In the genomic region with DNA sequence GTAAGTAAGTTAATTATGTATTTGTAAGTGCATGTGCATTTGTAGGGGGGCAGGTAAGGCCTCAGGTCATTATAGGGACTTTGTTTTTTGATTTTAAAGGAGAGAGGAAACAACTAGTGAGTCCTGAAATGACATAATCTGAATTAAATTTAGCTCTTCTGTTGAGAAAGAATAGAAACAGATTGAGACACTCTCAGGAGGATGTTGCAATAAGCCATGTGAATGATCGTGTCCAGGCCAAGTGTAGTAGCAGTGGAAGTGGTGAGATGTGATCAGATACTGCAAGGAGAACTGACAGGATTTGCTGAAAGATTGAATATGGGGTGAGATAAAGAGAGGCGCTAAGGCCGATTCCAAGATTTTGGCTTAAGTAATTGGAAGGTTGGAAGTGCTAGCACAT, we compare ENCODE assay signal across 10 cellular contexts. TPM values are rescaled to one million over a fixed set of nuclear protein-coding genes. Genes with fewer than 3 reads are reported as not detected.
A peak's percentile ranks its signal among the peaks of the same experiment; 100 is the strongest.
DNase-seq lines count a peak whose midpoint lies in the region; ATAC-seq and TF ChIP-seq lines count a peak whose summit lies in the region.
"Had no signal": no experiment of that assay in that cellular context is flagged by ENCODE, and none has a peak within 500 bp of the region (broad histone marks: within the 10 kb centered on the region; RNA-seq: fewer than 3 reads in every experiment).

No MANE protein-coding gene starts in this region.

- H3K9me3 ChIP-seq in gastrocnemius medialis: no peaks in the 10 kb centered on the region

- H3K27me3 ChIP-seq in gastrocnemius medialis: no peaks in the 10 kb centered on the region

- in situ Hi-C loops in gastrocnemius medialis (cut with MboI; ENCODE audit: low sequenced_read_pairs in 4 of 4): no loop called here

- H3K4me1 ChIP-seq in gastrocnemius medialis: peaks cover 21 to 23% of the 10 kb centered on the region in 2 donors

- H3K27ac ChIP-seq in gastrocnemius medialis: peak overlapping the region; percentile 69 to 77 (median 74)

- TF ChIP-seq CTCF in foreskin fibroblast (IDR thresholded peaks at IDR 0.05; ENCODE audit: low read depth, low read length) (no peak), gastrocnemius medialis (IDR thresholded peaks at IDR 0.05 in 4 of 5, conservative IDR thresholded peaks at IDR 0.05 in 1 of 5) (no peak)

- intact Hi-C loops in gastrocnemius medialis (cut with DNase I; ENCODE audit: low total_unique reads): no loop called here

- no peak for TF ChIP-seq POLR2A in gastrocnemius medialis (IDR thresholded peaks at IDR 0.05)

- peak; percentile 87 for DNase-seq in GF-D8 (lab: John Stamatoyannopoulos, UW)
- peak; percentile 88 for DNase-seq in OCI-M1 (lab: John Stamatoyannopoulos, UW)
- DNase-seq in foreskin fibroblast: peak; percentile 75 to 88
- DNase-seq in gastrocnemius medialis: peak; percentile 61 to 71
- no peak for DNase-seq in T-helper 2 cell
- DNase-seq: activated T-cell treated with anti-CD3 and anti-CD28 coated beads, Interleukin-2, amount 50 U/mL, for 48 hours; stimulated activated CD4-positive, alpha-beta T cell treated with anti-CD3 and anti-CD28 coated beads, Interleukin-2, amount 100 ng/mL, for 24 hours had no signal

- H3K36me3 ChIP-seq in gastrocnemius medialis: no peaks in the 10 kb centered on the region

- ATAC-seq in gastrocnemius medialis (peak; percentile 98), GM18519 (IDR thresholded peaks at IDR 0.05; ENCODE audit: low FRiP score, unreplicated experiment) (no peak), GM21447 (IDR thresholded peaks at IDR 0.05; ENCODE audit: unreplicated experiment) (no peak), HG03159 (IDR thresholded peaks at IDR 0.05; ENCODE audit: unreplicated experiment) (no peak)

- H3K4me3 ChIP-seq in foreskin fibroblast (ENCODE audit: low read depth in 1 of 2, low read length in 2 of 2): no peak overlapping the region
- no peak overlapping the region for H3K4me3 ChIP-seq in gastrocnemius medialis

RNA-seq across cellular contexts. Expression of gene CENPW, which starts 2.6 kb away (rescaled TPM):
- 1 to 10 TPM in 3 of 4 donors, not detected in 1; 1.6 to 2.2 (median 2.1) TPM for total RNA-seq in gastrocnemius medialis

Comparison
In these comparisons a context has a peak if more than half of its experiments do, and no peak if none do; other contexts are left out.
1. DNase-seq: peak in GF-D8 (single experiment), OCI-M1 (single experiment), foreskin fibroblast (2 of 2) and gastrocnemius medialis (2 of 2); none in T-helper 2 cell (0 of 5).
2. ATAC-seq: peak in gastrocnemius medialis (2 of 2); none in GM18519 (single experiment), GM21447 (single experiment) and HG03159 (single experiment).